ENCODE assay signal across 30 cellular contexts in the genomic region with DNA sequence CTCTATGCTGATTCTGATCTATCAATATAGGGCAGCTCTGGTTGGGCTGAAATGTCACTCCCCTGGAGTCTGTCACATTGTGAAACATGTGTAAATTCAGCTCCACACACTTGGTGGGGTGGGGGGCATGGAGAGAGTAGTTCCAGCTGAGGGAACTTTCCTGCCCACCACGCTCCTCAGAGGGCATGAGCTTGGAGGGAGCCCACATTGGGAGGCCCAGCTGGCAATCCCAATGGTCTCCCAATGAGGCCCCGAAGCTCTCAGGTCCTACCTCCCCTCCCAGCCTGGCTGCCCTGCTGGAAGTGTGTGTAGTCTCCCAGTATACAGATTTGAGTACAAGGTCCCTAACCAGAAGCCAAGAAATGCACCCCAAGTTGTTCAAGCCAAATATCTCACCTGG.
"Had no signal": no experiment of that assay in that cellular context is flagged by ENCODE, and none has a peak within 500 bp of the region (broad histone marks: within the 10 kb centered on the region; RNA-seq: fewer than 3 reads in every experiment).

No MANE protein-coding gene starts in this region.

- H3K27ac Mint-ChIP-seq: activated CD4-positive, alpha-beta T cell treated with anti-CD3 and anti-CD28 coated beads, Interleukin-2, amount 10 ng/mL, durations not matched to agents 24 days and 14 days; activated naive CD8-positive, alpha-beta T cell treated with anti-CD3 and anti-CD28 coated beads, Interleukin-2, amount 10 ng/mL, durations not matched to agents 7 days and 5 days; activated T-helper 17 cell treated with anti-CD3 and anti-CD28 coated beads, Interleukin-2, amount 50 U/mL, for 72 hours had no signal

- H3K27me3 Mint-ChIP-seq: activated CD4-positive, alpha-beta T cell treated with anti-CD3 and anti-CD28 coated beads, Interleukin-2, amount 10 ng/mL, durations not matched to agents 24 days and 14 days; activated naive CD8-positive, alpha-beta T cell treated with anti-CD3 and anti-CD28 coated beads, Interleukin-2, amount 10 ng/mL, durations not matched to agents 7 days and 5 days; activated T-helper 17 cell treated with anti-CD3 and anti-CD28 coated beads, Interleukin-2, amount 50 U/mL, for 72 hours had no signal

- H3K9me3 ChIP-seq: adrenal gland, body of pancreas, MG63, SJCRH30 had no signal

- H3K36me3 ChIP-seq: breast epithelium, MG63, SJCRH30 had no signal

- H3K4me1 Mint-ChIP-seq: activated T-helper 17 cell treated with anti-CD3 and anti-CD28 coated beads, Interleukin-2, amount 50 U/mL, for 72 hours had no signal

- DNase-seq: activated CD4-positive, alpha-beta T cell treated with anti-CD3 and anti-CD28 coated beads, Interleukin-2, amount 10 ng/mL, durations not matched to agents 24 days and 14 days; activated CD4-positive, alpha-beta T cell treated with anti-CD3 and anti-CD28 coated beads, Interleukin-2, amount 50 U/mL, for 4 hours; activated CD8-positive, alpha-beta memory T cell treated with anti-CD3 and anti-CD28 coated beads, Interleukin-2, amount 50 U/mL, for 4 hours; activated effector memory CD4-positive, alpha-beta T cell treated with anti-CD3 and anti-CD28 coated beads, Interleukin-2, amount 50 U/mL, for 16 hours; activated naive CD4-positive, alpha-beta T cell; activated naive CD4-positive, alpha-beta T cell treated with anti-CD3 and anti-CD28 coated beads, Interleukin-2, amount 50 U/mL, for 16 hours; activated naive CD8-positive, alpha-beta T cell treated with anti-CD3 and anti-CD28 coated beads, Interleukin-2, amount 10 ng/mL, durations not matched to agents 7 days and 5 days; activated T-cell treated with anti-CD3 and anti-CD28 coated beads for 4 hours; activated T-cell treated with anti-CD3 and anti-CD28 coated beads, Interleukin-2, amount 50 U/mL, for 48 hours; adrenal gland; body of pancreas; caudate nucleus; cerebellar nuclear complex; Kasumi-1; KG1; MG63; NCI-H1048; NCI-H1105 treated with DMSO at 0.1 percent for 48 hours; NCI-H1436; NCI-H1694 treated with DMSO at 0.1 percent for 48 hours; NCI-H2029; NCI-H345; NCI-H524 treated with DMSO at 0.1 percent for 48 hours; SHP77; SJCRH30; T1000 had no signal

- H3K4me1 ChIP-seq: adrenal gland, body of pancreas, breast epithelium, SJCRH30 had no signal

- H3K27me3 ChIP-seq: adrenal gland, body of pancreas, breast epithelium, MG63, SJCRH30 had no signal

- H3K4me3 ChIP-seq: adrenal gland, body of pancreas, breast epithelium, MG63, SJCRH30, SK-N-MC had no signal

- ATAC-seq: activated T-helper 17 cell treated with anti-CD3 and anti-CD28 coated beads, Interleukin-2, amount 50 U/mL, for 72 hours; body of pancreas; Panc1 had no signal

- H3K9me3 Mint-ChIP-seq: activated T-helper 17 cell treated with anti-CD3 and anti-CD28 coated beads, Interleukin-2, amount 50 U/mL, for 72 hours had no signal

- H3K4me3 Mint-ChIP-seq: activated CD4-positive, alpha-beta T cell treated with anti-CD3 and anti-CD28 coated beads, Interleukin-2, amount 10 ng/mL, durations not matched to agents 24 days and 14 days; activated naive CD8-positive, alpha-beta T cell treated with anti-CD3 and anti-CD28 coated beads, Interleukin-2, amount 10 ng/mL, durations not matched to agents 7 days and 5 days; activated T-helper 17 cell treated with anti-CD3 and anti-CD28 coated beads, Interleukin-2, amount 50 U/mL, for 72 hours had no signal

- H3K27ac ChIP-seq: adrenal gland, body of pancreas, breast epithelium, SJCRH30, SK-N-MC had no signal
